ENCODE assay signal across 18 cellular contexts in genomic region chr1:233664804-233665574, GRCh38. TPM values are rescaled to one million over a fixed set of nuclear protein-coding genes. Genes with fewer than 3 reads are reported as not detected.
"Had no signal": no experiment of that assay in that cellular context is flagged by ENCODE, and none has a peak within 500 bp of the region (broad histone marks: within the 10 kb centered on the region; RNA-seq: fewer than 3 reads in every experiment).

No MANE protein-coding gene starts in this region.

- H3K9me3 Mint-ChIP-seq: activated B cell treated with CpG ODN at 0.5 μM for 24 hours; dendritic cell treated with granulocyte-macrophage colony-stimulating factor and Interleukin-4, amounts not matched to agents 40 ng/mL and 50 ng/mL, for 4 days had no signal

- H3K27me3 ChIP-seq: body of pancreas, pancreas, thyroid gland, uterus had no signal

- H3K9me3 ChIP-seq: body of pancreas, mucosa of descending colon, pancreas, thyroid gland, uterus had no signal

- H3K4me1 Mint-ChIP-seq: activated B cell treated with CpG ODN at 0.5 μM for 24 hours; naive thymus-derived CD4-positive, alpha-beta T cell; stimulated activated memory B cell treated with anti-CD40 and anti-IgM and Interleukin-4, amounts not matched to agents 10 μg/mL and 1 μg/mL and 100 μg/mL, for 72 hours had no signal

- H3K4me1 ChIP-seq: body of pancreas, pancreas, thyroid gland had no signal

- FAIRE-seq: pancreas, TTC549 had no signal

- H3K36me3 ChIP-seq: pancreas, thyroid gland, uterus had no signal

- H3K27ac ChIP-seq: body of pancreas, pancreas, thyroid gland, uterus had no signal

- H3K27me3 Mint-ChIP-seq: activated B cell treated with CpG ODN at 0.5 μM for 24 hours; dendritic cell treated with granulocyte-macrophage colony-stimulating factor and Interleukin-4, amounts not matched to agents 40 ng/mL and 50 ng/mL, for 4 days; stimulated activated memory B cell treated with anti-CD40 and anti-IgM and Interleukin-4, amounts not matched to agents 10 μg/mL and 1 μg/mL and 100 μg/mL, for 72 hours had no signal

- H3K4me3 Mint-ChIP-seq: activated B cell treated with CpG ODN at 0.5 μM for 24 hours; activated CD8-positive, alpha-beta T cell treated with anti-CD3 and anti-CD28 coated beads, Interleukin-2, amount 10 ng/mL, durations not matched to agents 7 days and 5 days; activated naive CD8-positive, alpha-beta T cell; dendritic cell treated with granulocyte-macrophage colony-stimulating factor and Interleukin-4, amounts not matched to agents 40 ng/mL and 50 ng/mL, for 4 days; effector memory CD8-positive, alpha-beta T cell; naive thymus-derived CD4-positive, alpha-beta T cell; stimulated activated memory B cell treated with anti-CD40 and anti-IgM and Interleukin-4, amounts not matched to agents 10 μg/mL and 1 μg/mL and 100 μg/mL, for 72 hours had no signal

- ATAC-seq: activated CD8-positive, alpha-beta T cell treated with anti-CD3 and anti-CD28 coated beads, Interleukin-2, amount 10 ng/mL, durations not matched to agents 7 days and 5 days; body of pancreas; effector memory CD8-positive, alpha-beta T cell; naive thymus-derived CD4-positive, alpha-beta T cell; stimulated activated memory B cell treated with anti-CD40 and anti-IgM and Interleukin-4, amounts not matched to agents 10 μg/mL and 1 μg/mL and 100 μg/mL, for 72 hours had no signal

- H3K4me3 ChIP-seq: body of pancreas, mucosa of descending colon, pancreas, thyroid gland, uterus had no signal

- H3K27ac Mint-ChIP-seq: activated B cell treated with CpG ODN at 0.5 μM for 24 hours; activated CD8-positive, alpha-beta T cell treated with anti-CD3 and anti-CD28 coated beads, Interleukin-2, amount 10 ng/mL, durations not matched to agents 7 days and 5 days; activated naive CD8-positive, alpha-beta T cell; dendritic cell treated with granulocyte-macrophage colony-stimulating factor and Interleukin-4, amounts not matched to agents 40 ng/mL and 50 ng/mL, for 4 days; effector memory CD8-positive, alpha-beta T cell; naive thymus-derived CD4-positive, alpha-beta T cell; stimulated activated memory B cell treated with anti-CD40 and anti-IgM and Interleukin-4, amounts not matched to agents 10 μg/mL and 1 μg/mL and 100 μg/mL, for 72 hours had no signal

- DNase-seq: activated B cell treated with CpG ODN at 0.5 μM for 24 hours; activated CD4-positive, alpha-beta T cell treated with anti-CD3 and anti-CD28 coated beads for 48 hours; activated CD8-positive, alpha-beta memory T cell treated with anti-CD3 and anti-CD28 coated beads, Interleukin-2, amount 50 U/mL, for 4 hours; activated CD8-positive, alpha-beta T cell treated with anti-CD3 and anti-CD28 coated beads, Interleukin-2, amount 10 ng/mL, durations not matched to agents 7 days and 5 days; activated gamma-delta T cell treated with Interleukin-2 at 50 U/mL for 16 hours; amniotic stem cell; body of pancreas; effector memory CD8-positive, alpha-beta T cell; foreskin melanocyte; mucosa of descending colon; naive thymus-derived CD4-positive, alpha-beta T cell; pancreas; uterus had no signal

- H3K36me3 Mint-ChIP-seq: activated naive CD8-positive, alpha-beta T cell; naive thymus-derived CD4-positive, alpha-beta T cell; stimulated activated memory B cell treated with anti-CD40 and anti-IgM and Interleukin-4, amounts not matched to agents 10 μg/mL and 1 μg/mL and 100 μg/mL, for 72 hours had no signal

RNA-seq across cellular contexts. Expression of gene KCNK1, which starts 51.1 kb away (rescaled TPM):
- total RNA-seq: activated B cell treated with CpG ODN at 0.5 μM for 24 hours had no signal
- polyA plus RNA-seq: naive thymus-derived CD4-positive, alpha-beta T cell had no signal
